ENCODE assay signal across 12 cellular contexts in genomic region chr1:43451701-43452532, GRCh38. TPM values are rescaled to one million over a fixed set of nuclear protein-coding genes. Genes with fewer than 3 reads are reported as not detected.
A peak's percentile ranks its signal among the peaks of the same experiment; 100 is the strongest.
DNase-seq lines count a peak whose midpoint lies in the region; ATAC-seq and TF ChIP-seq lines count a peak whose summit lies in the region.
"Had no signal": no experiment of that assay in that cellular context is flagged by ENCODE, and none has a peak within 500 bp of the region (broad histone marks: within the 10 kb centered on the region; RNA-seq: fewer than 3 reads in every experiment).

No MANE protein-coding gene starts in this region.

- TSS peak; percentile 35 for BruUV-seq in Caco-2 (replicated peaks; lab: Mats Ljungman, UMichigan)

- intact Hi-C loops in Caco-2 (cut with micrococcal nuclease; ENCODE audit: unreplicated experiment) = loop anchor here (5.0 kb wide), 1 partner anchor 70 kb away; no protein-coding TSS in a partner anchor
- intact Hi-C loops in testis (cut with DNase I; ENCODE audit: low total_unique reads) = no loop called here

- ATAC-seq in T-cell (replicated peaks in 1 of 4) (no peak), GM18519 (IDR thresholded peaks at IDR 0.05; ENCODE audit: low FRiP score, unreplicated experiment) (no peak), GM21717 (IDR thresholded peaks at IDR 0.05; ENCODE audit: unreplicated experiment) (no peak)
- ATAC-seq: foreskin keratinocyte had no signal

- H3K27me3 ChIP-seq in Caco-2 (replicated peaks; ENCODE audit: control insufficient read depth, insufficient read depth, low read length) = no peaks in the 10 kb centered on the region
- no peaks in the 10 kb centered on the region for H3K27me3 ChIP-seq in osteoblast (ENCODE audit: insufficient read depth, low read length)
- H3K27me3 ChIP-seq in testis = no peaks in the 10 kb centered on the region
- H3K27me3 ChIP-seq: foreskin keratinocyte had no signal

- peaks cover 65% of the 10 kb centered on the region for H3K36me3 Mint-ChIP-seq in Caco-2 (ENCODE audit: insufficient read depth, unreplicated experiment)
- peaks cover 25% of the 10 kb centered on the region for H3K36me3 Mint-ChIP-seq in T-cell
- peaks cover 47% of the 10 kb centered on the region for H3K36me3 Mint-ChIP-seq in endothelial cell (ENCODE audit: low read depth, unreplicated experiment)

- no peak overlapping the region for H2AFZ ChIP-seq in osteoblast (ENCODE audit: low read length)

- TF ChIP-seq POLR2A in testis (IDR thresholded peaks at IDR 0.05) = no peak

- DNase-seq in Caco-2 (no peak), T-cell (no peak), endothelial cell (ENCODE audit: low spot score) (no peak), osteoblast (ENCODE audit: insufficient read length, low spot score, missing footprints) (peak; percentile 77), testis (no peak)
- DNase-seq in effector CD4-positive, alpha-beta T cell = no peak
- DNase-seq: activated CD4-positive, alpha-beta T cell treated with anti-CD3 and anti-CD28 coated beads, Interleukin-2, amount 50 U/mL, for 4 hours; foreskin keratinocyte; NCI-H446 treated with DMSO at 0.1 percent for 48 hours had no signal

- no peaks in the 10 kb centered on the region for H3K27me3 Mint-ChIP-seq in Caco-2 (ENCODE audit: insufficient read depth, unreplicated experiment)
- H3K27me3 Mint-ChIP-seq in T-cell = peaks cover 0 to 5% of the 10 kb centered on the region in 2 donors
- peaks cover 13% of the 10 kb centered on the region for H3K27me3 Mint-ChIP-seq in endothelial cell (ENCODE audit: unreplicated experiment)

- no peak overlapping the region for H3K4me3 ChIP-seq in Caco-2 (ENCODE audit: low read depth, low read length)
- no peak overlapping the region for H3K4me3 ChIP-seq in osteoblast (ENCODE audit: insufficient read depth, low read length)
- H3K4me3 ChIP-seq in testis = no peak overlapping the region

- H3K79me2 ChIP-seq in osteoblast (ENCODE audit: insufficient read depth, low read length) = peaks cover 8% of the 10 kb centered on the region

- H3K9me3 Mint-ChIP-seq in Caco-2 (ENCODE audit: unreplicated experiment) (no peaks in the 10 kb centered on the region), T-cell (no peaks in the 10 kb centered on the region), endothelial cell (ENCODE audit: unreplicated experiment) (no peaks in the 10 kb centered on the region)
- H3K9me3 Mint-ChIP-seq: T-helper 1 cell treated with Interleukin-12 subunit alpha and Interleukin-12 subunit beta and Interleukin-4 antibody, amounts not matched to agents 30 μg/mL and 1 μg/mL, for 36 hours had no signal

- H3K4me3 Mint-ChIP-seq in Caco-2 (ENCODE audit: unreplicated experiment) = peak overlapping the region; percentile 93
- peak overlapping the region; percentile 25 to 87 (median 83) for H3K4me3 Mint-ChIP-seq in T-cell
- H3K4me3 Mint-ChIP-seq in endothelial cell (ENCODE audit: unreplicated experiment) = peak overlapping the region; percentile 90

- H3K27ac Mint-ChIP-seq in Caco-2 (ENCODE audit: unreplicated experiment) = no peak overlapping the region
- peak overlapping the region; percentile 87 to 88 for H3K27ac Mint-ChIP-seq in T-cell
- H3K27ac Mint-ChIP-seq in endothelial cell (ENCODE audit: unreplicated experiment) = peak overlapping the region; percentile 18

- POLR2A ChIA-PET in Caco-2 (lab: Charles Lee) (no interaction called here), T-cell (lab: Charles Lee) (no interaction called here)

- H3K4me2 ChIP-seq in osteoblast (ENCODE audit: insufficient read depth, low read length) = peak overlapping the region; percentile 95

- no peaks in the 10 kb centered on the region for H3K9me3 ChIP-seq in Caco-2
- no peaks in the 10 kb centered on the region for H3K9me3 ChIP-seq in osteoblast (ENCODE audit: low read depth, low read length)
- no peaks in the 10 kb centered on the region for H3K9me3 ChIP-seq in testis

- H3K27ac ChIP-seq in osteoblast (ENCODE audit: low read depth, low read length) (no peak overlapping the region), testis (no peak overlapping the region)
- H3K27ac ChIP-seq: foreskin keratinocyte had no signal

- peaks cover 16% of the 10 kb centered on the region for H3K4me1 Mint-ChIP-seq in Caco-2 (ENCODE audit: low read depth, unreplicated experiment)
- H3K4me1 Mint-ChIP-seq in T-cell = peaks cover 17 to 23% (median 21%) of the 10 kb centered on the region in 3 donors
- H3K4me1 Mint-ChIP-seq in endothelial cell (ENCODE audit: unreplicated experiment) = peaks cover 31% of the 10 kb centered on the region

- 90 to 93% methylated on average over 22 of the region's 22 CpGs for WGBS in testis, 2 donors

- TF ChIP-seq CTCF in Caco-2 (IDR thresholded peaks at IDR 0.05; ENCODE audit: insufficient read depth in 1 of 2, low read depth in 1 of 2, low read length in 1 of 2, severe bottlenecking in 1 of 2, unreplicated experiment in 1 of 2) (no peak), endothelial cell (IDR thresholded peaks at IDR 0.05; ENCODE audit: unreplicated experiment) (no peak), osteoblast (IDR thresholded peaks at IDR 0.05; ENCODE audit: extremely low read depth, low read depth, low read length) (no peak), testis (IDR thresholded peaks at IDR 0.05) (no peak)

- no peaks in the 10 kb centered on the region for H4K20me1 ChIP-seq in osteoblast (ENCODE audit: insufficient read depth, low read length)

- H3K36me3 ChIP-seq in Caco-2 (ENCODE audit: control insufficient read depth, insufficient read depth, low read length) (no peaks in the 10 kb centered on the region; the same call in 1 of the 2 replicates), osteoblast (ENCODE audit: insufficient read depth, low read length) (peaks cover 55% of the 10 kb centered on the region), testis (ENCODE audit: low read depth, missing control alignments) (no peaks in the 10 kb centered on the region)

- CTCF ChIA-PET in Caco-2 (lab: Charles Lee) = no interaction called here
- CTCF ChIA-PET in T-cell (lab: Charles Lee) = no interaction called here

- H3K4me1 ChIP-seq in Caco-2 (peaks cover 11% of the 10 kb centered on the region), osteoblast (ENCODE audit: insufficient read depth, low read length) (peaks cover 11% of the 10 kb centered on the region), testis (peaks cover 5% of the 10 kb centered on the region)

RNA-seq across cellular contexts. Expression of gene HYI, which starts 1.8 kb away (rescaled TPM):
- total RNA-seq in Caco-2 (2022) (34.5 and 35.4 TPM in 2 replicates), T-cell (10 to 100 TPM; 14.9 to 27.4 (median 19.9) TPM), endothelial cell (ENCODE audit: unreplicated experiment) (47.8 TPM), osteoblast (24.5 and 27.1 TPM in 2 replicates), testis (10 to 100 TPM; 21.2 to 35.5 TPM)
- 20.1 TPM for polyA plus RNA-seq in testis (ENCODE audit: insufficient read depth, low read depth, low replicate concordance)
